In the genomic region with DNA sequence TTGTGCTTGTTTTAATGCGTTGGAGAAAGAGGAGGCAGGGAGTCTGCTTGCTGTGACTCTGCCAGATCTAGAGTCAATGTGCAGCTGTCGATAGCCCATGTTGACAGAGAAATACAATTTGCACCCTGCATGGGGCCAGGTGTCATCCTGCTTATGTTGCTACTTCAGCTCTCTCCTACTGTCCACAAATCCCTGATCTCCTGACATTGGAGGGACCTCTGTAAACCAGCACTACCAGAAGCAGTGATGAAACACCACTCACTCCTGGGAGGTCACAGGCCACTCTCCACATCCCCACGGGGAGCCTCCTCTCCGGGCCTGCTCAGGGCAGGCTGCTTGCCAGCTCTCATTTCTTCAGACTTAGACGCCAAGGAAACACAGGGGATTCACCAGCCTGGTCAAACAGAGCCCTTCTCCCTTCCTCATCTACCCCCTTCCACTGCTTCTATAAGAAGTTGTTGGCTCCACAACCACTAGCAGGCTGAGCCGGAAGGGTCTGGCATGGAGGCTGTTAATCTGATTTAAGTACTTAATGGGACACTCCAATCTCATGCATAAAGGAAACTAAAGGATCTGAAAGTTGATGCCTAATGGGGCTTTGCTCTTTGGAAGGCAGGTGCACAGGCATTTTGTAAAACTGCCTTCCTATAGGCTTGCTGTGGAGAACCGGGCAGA, we compare ENCODE assay signal across 17 cellular contexts. TPM values are rescaled to one million over a fixed set of nuclear protein-coding genes. Genes with fewer than 3 reads are reported as not detected.
DNase-seq lines count a peak whose midpoint lies in the region; ATAC-seq and TF ChIP-seq lines count a peak whose summit lies in the region.
"Had no signal": no experiment of that assay in that cellular context is flagged by ENCODE, and none has a peak within 500 bp of the region (broad histone marks: within the 10 kb centered on the region; RNA-seq: fewer than 3 reads in every experiment).

No MANE protein-coding gene starts in this region.

- no peaks in the 10 kb centered on the region for H3K79me2 ChIP-seq in GM23338 (replicated peaks; ENCODE audit: insufficient read depth)

- 0 out of 2 replicates have a peak overlapping the region, but pooled peaks have one; percentile 58 for H3K27ac Mint-ChIP-seq in GM23338
- H3K27ac Mint-ChIP-seq: activated naive CD4-positive, alpha-beta T cell treated with anti-CD3 and anti-CD28 coated beads, Interleukin-2, amount 50 U/mL, for 24 hours; IgD-negative memory B cell; nephron had no signal

- H3K27ac ChIP-seq in GM23338 (ENCODE audit: low read depth), result no peak overlapping the region
- H3K27ac ChIP-seq: esophagus squamous epithelium, SJCRH30 had no signal

- no peak overlapping the region for H3K4me3 ChIP-seq in GM23338
- H3K4me3 ChIP-seq: esophagus squamous epithelium, SJCRH30 had no signal

- no peaks in the 10 kb centered on the region for H4K20me1 ChIP-seq in GM23338 (replicated peaks; ENCODE audit: insufficient read depth)

- peaks cover 16% of the 10 kb centered on the region for H3K4me1 Mint-ChIP-seq in GM23338
- H3K4me1 Mint-ChIP-seq: activated naive CD4-positive, alpha-beta T cell treated with anti-CD3 and anti-CD28 coated beads, Interleukin-2, amount 50 U/mL, for 24 hours; IgD-negative memory B cell had no signal

- H3K4me3 Mint-ChIP-seq in GM23338, result no peak overlapping the region
- H3K4me3 Mint-ChIP-seq: activated naive CD4-positive, alpha-beta T cell treated with anti-CD3 and anti-CD28 coated beads, Interleukin-2, amount 50 U/mL, for 24 hours; brain; IgD-negative memory B cell; nephron had no signal

- no peak for DNase-seq in GM23338 (ENCODE audit: low spot score)
- peak; percentile 65 for DNase-seq in NCI-H2029 (lab: John Stamatoyannopoulos, UW)
- peak; percentile 86 for DNase-seq in NCI-H82 (lab: John Stamatoyannopoulos, UW)
- DNase-seq in left kidney (ENCODE audit: low read depth, low spot score), result peak; percentile 41
- DNase-seq in activated CD8-positive, alpha-beta memory T cell treated with anti-CD3 and anti-CD28 coated beads for 24 hours, result no peak
- no peak for DNase-seq in SKM-1 (lab: John Stamatoyannopoulos, UW; ENCODE audit: unreplicated experiment)
- DNase-seq: activated CD4-positive, CD25-positive, alpha-beta regulatory T cell treated with anti-CD3 and anti-CD28 coated beads, Interleukin-2, amount 50 U/mL, for 72 hours; esophagus squamous epithelium; mesendoderm; stimulated activated naive CD8-positive, alpha-beta T cell treated with anti-CD3 and anti-CD28 coated beads, Interleukin-15, Interleukin-2, amounts not matched to agents 100 U/mL and 50 U/mL, for 24 hours had no signal

- H3K9me3 Mint-ChIP-seq in GM23338, result peaks cover 6% of the 10 kb centered on the region; the same call in 1 of the 3 replicates
- H3K9me3 Mint-ChIP-seq: activated naive CD4-positive, alpha-beta T cell treated with anti-CD3 and anti-CD28 coated beads, Interleukin-2, amount 50 U/mL, for 24 hours; nephron had no signal

- no peak for ATAC-seq in GM23338
- no peak for ATAC-seq in HG03378 (IDR thresholded peaks at IDR 0.05; ENCODE audit: unreplicated experiment)
- ATAC-seq in HG03159 (IDR thresholded peaks at IDR 0.05; ENCODE audit: unreplicated experiment), result no peak
- ATAC-seq: stimulated activated naive CD8-positive, alpha-beta T cell treated with anti-CD3 and anti-CD28 coated beads, Interleukin-15, Interleukin-2, amounts not matched to agents 100 U/mL and 50 U/mL, for 24 hours had no signal

- H3K4me2 ChIP-seq in GM23338, result no peak overlapping the region

- H2AFZ ChIP-seq in GM23338, result no peak overlapping the region

- H3K27me3 ChIP-seq in GM23338 (ENCODE audit: insufficient read depth), result no peaks in the 10 kb centered on the region
- H3K27me3 ChIP-seq: esophagus squamous epithelium, SJCRH30 had no signal

- H3F3A ChIP-seq in GM23338 (replicated peaks; ENCODE audit: low read depth), result no peaks in the 10 kb centered on the region

- H3K4me1 ChIP-seq in GM23338 (ENCODE audit: insufficient read depth), result peaks cover 6% of the 10 kb centered on the region
- H3K4me1 ChIP-seq: esophagus squamous epithelium, SJCRH30 had no signal

- no peaks in the 10 kb centered on the region for H3K36me3 ChIP-seq in GM23338 (ENCODE audit: insufficient read depth)
- H3K36me3 ChIP-seq: esophagus squamous epithelium, SJCRH30 had no signal

- peaks cover 14% of the 10 kb centered on the region for H3K27me3 Mint-ChIP-seq in GM23338 (ENCODE audit: insufficient read depth, low read depth, poor library complexity)
- H3K27me3 Mint-ChIP-seq: IgD-negative memory B cell had no signal

- H3K36me3 Mint-ChIP-seq in GM23338 (ENCODE audit: low read depth), result no peaks in the 10 kb centered on the region
- H3K36me3 Mint-ChIP-seq: activated naive CD4-positive, alpha-beta T cell treated with anti-CD3 and anti-CD28 coated beads, Interleukin-2, amount 50 U/mL, for 24 hours; brain; IgD-negative memory B cell had no signal

- peaks cover 16% of the 10 kb centered on the region; the same call in 1 of the 2 replicates for H3K9me2 ChIP-seq in GM23338 (ENCODE audit: insufficient read depth)

- no peak for TF ChIP-seq CTCF in GM23338 (conservative IDR thresholded peaks at IDR 0.05; ENCODE audit: low read depth in 2 of 2)

TF ChIP-seq in GM23338, 12 proteins besides CTCF, POLR2A, EP300 and RAD21:
- TF ChIP-seq CREB1 (CRISPR knock-in tag; IDR thresholded peaks at IDR 0.05; ENCODE audit: low read depth) (no peak), EZH2phosphoT487 (IDR thresholded peaks at IDR 0.05; ENCODE audit: unreplicated experiment) (no peak)
- TF ChIP-seq, protein P1, sequence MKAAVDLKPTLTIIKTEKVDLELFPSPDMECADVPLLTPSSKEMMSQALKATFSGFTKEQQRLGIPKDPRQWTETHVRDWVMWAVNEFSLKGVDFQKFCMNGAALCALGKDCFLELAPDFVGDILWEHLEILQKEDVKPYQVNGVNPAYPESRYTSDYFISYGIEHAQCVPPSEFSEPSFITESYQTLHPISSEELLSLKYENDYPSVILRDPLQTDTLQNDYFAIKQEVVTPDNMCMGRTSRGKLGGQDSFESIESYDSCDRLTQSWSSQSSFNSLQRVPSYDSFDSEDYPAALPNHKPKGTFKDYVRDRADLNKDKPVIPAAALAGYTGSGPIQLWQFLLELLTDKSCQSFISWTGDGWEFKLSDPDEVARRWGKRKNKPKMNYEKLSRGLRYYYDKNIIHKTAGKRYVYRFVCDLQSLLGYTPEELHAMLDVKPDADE (IDR thresholded peaks at IDR 0.05), result no peak

RNA-seq across cellular contexts. Expression of a gene that starts 29.9 kb away (rescaled TPM):
- total RNA-seq in GM23338 (2014; rRNA removed; shearing (Covaris generic)), result 4.1 and 4.8 TPM in 2 replicates
- polyA plus RNA-seq in GM23338 (2016; fragmentation: Nextera tagmentation; extraction: Ambion mirVana), result 0.33 and 0.91 TPM in 2 replicates

Comparison
In these comparisons a context has a peak if more than half of its experiments do, and no peak if none do; other contexts are left out.
1. DNase-seq: peak in NCI-H2029 (single experiment), NCI-H82 (single experiment) and left kidney (single experiment); none in GM23338 (single experiment), activated CD8-positive, alpha-beta memory T cell treated with anti-CD3 and anti-CD28 coated beads for 24 hours (single experiment) and SKM-1 (single experiment).